In the genomic region with DNA sequence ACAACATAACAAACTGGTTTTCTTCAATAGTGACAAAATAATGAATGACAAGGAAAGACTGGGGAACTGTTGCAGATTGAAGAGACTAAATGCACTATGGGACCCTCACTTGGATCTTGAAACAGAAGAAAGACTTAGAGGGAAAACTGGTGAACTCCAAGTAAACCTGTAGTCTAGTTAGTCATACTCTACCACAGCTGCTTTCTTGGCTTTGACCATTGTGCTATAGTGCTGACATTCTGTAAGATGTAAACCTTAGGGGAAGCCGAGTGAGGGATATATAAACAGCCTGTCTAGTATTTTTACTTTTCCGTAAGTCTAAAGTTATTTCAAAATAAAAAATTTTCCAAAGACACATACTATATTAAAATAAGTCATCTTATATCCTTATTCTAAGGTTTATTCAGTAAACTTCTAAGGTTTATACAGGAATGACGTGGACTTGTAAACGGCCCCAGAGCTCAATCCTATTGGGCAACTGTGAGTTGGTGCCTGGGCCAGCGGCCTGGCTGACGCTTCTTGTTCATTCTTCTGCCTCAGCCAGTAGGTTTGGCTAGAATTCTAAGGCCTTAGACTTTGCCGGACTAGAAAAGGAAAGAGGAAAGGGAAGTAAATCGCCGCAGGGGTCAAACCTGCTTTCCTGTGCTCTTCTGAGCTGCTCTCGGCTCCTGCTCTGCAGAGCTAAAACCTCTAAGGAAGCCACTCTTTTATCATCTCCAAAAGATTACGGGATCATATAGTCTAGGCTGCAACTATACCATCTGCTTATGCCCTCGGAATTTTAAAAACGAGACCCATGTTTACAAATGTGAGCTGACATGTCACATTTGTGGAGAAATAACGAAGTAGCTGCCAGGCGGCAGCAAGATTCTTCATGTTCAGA, we compare ENCODE assay signal across 10 cellular contexts. TPM values are rescaled to one million over a fixed set of nuclear protein-coding genes. Genes with fewer than 3 reads are reported as not detected.
DNase-seq lines count a peak whose midpoint lies in the region; ATAC-seq, FAIRE-seq and TF ChIP-seq lines count a peak whose summit lies in the region.
"Had no signal": no experiment of that assay in that cellular context is flagged by ENCODE, and none has a peak within 500 bp of the region (broad histone marks: within the 10 kb centered on the region; RNA-seq: fewer than 3 reads in every experiment).

No MANE protein-coding gene starts in this region.

- no peaks in the 10 kb centered on the region for H3K9me3 ChIP-seq in K562 (replicated peaks; ENCODE audit: control insufficient read depth, insufficient read depth, low read depth, low read length)
- no peaks in the 10 kb centered on the region for H3K9me3 ChIP-seq in mucosa of descending colon
- H3K9me3 ChIP-seq: adrenal gland had no signal

- DNase-seq in AG20443 (ENCODE audit: low spot score) (peak; percentile 70), HL-60 (ENCODE audit: low read depth in 1 of 2, low spot score in 1 of 2) (peak; percentile 85 to 86), K562 (ENCODE audit: extremely low read depth in 1 of 4, low spot score in 3 of 4) (no peak), mucosa of descending colon (no peak), C1 segment of cervical spinal cord (lab: John Stamatoyannopoulos, UW) (no peak)
- DNase-seq in stimulated activated CD4-positive, alpha-beta T cell treated with anti-CD3 and anti-CD28 coated beads, Interleukin-15, amount 100 ng/mL, for 24 hours = no peak

- in situ Hi-C loops in K562 (cut with MboI) = no loop called here

- WGBS in K562 (ENCODE audit: insufficient coverage, low coverage, missing lambda C conversion rate) = 28% methylated on average over 11 of the region's 15 CpGs

- H3K36me3 ChIP-seq in K562 (ENCODE audit: control insufficient read depth, insufficient read depth, low read length) (no peaks in the 10 kb centered on the region), mucosa of descending colon (ENCODE audit: low read depth) (no peaks in the 10 kb centered on the region)
- H3K36me3 ChIP-seq: adrenal gland had no signal

- TF ChIP-seq POLR2A in K562 (conservative IDR thresholded peaks at IDR 0.05) = no peak

- no peaks in the 10 kb centered on the region for H3K27me3 ChIP-seq in HL-60 (ENCODE audit: insufficient read depth, poor library complexity, severe bottlenecking)
- peaks cover 2 to 6% of the 10 kb centered on the region in 2 experiments; a peak in 2 of 5 replicates for H3K27me3 ChIP-seq in K562 (ENCODE audit: control insufficient read depth in 2 of 2, insufficient read depth in 2 of 2, low read length in 2 of 2)
- H3K27me3 ChIP-seq: adrenal gland had no signal

- H3K9me1 ChIP-seq in K562 (ENCODE audit: control insufficient read depth, insufficient read depth, low read length) = no peaks in the 10 kb centered on the region

- ATAC-seq in K562 (no peak), mucosa of descending colon (peak; percentile 27), GM18517 (IDR thresholded peaks at IDR 0.05; ENCODE audit: unreplicated experiment) (no peak), HG02885 (IDR thresholded peaks at IDR 0.05; ENCODE audit: poor library complexity, unreplicated experiment) (no peak)

- peak overlapping the region; percentile 75 for H2AFZ ChIP-seq in K562 (ENCODE audit: low read depth, low read length)

- H3K4me3 ChIP-seq in HL-60 (replicated peaks; ENCODE audit: insufficient read depth, low read length) = no peak overlapping the region
- no peak overlapping the region for H3K4me3 ChIP-seq in K562
- no peak overlapping the region for H3K4me3 ChIP-seq in mucosa of descending colon
- H3K4me3 ChIP-seq: adrenal gland had no signal

- H3K27ac ChIP-seq in HL-60 (replicated peaks) (peak overlapping the region; percentile 85), K562 (ENCODE audit: extremely low read depth, low read depth, low read length) (no peak overlapping the region)
- H3K27ac ChIP-seq: adrenal gland had no signal

- no TSS peak for BruUV-seq in K562 (replicated peaks; lab: Mats Ljungman, UMichigan)

- H3K9ac ChIP-seq in K562 (ENCODE audit: insufficient read depth in 1 of 2, low read depth in 2 of 2, low read length in 2 of 2) = no peak overlapping the region

- CTCF ChIA-PET in K562 (lab: Yijun Ruan, JAX; ENCODE audit: low intra/inter-chr PET ratio) = no interaction called here

- H3K4me2 ChIP-seq in K562 (ENCODE audit: insufficient read depth, low read length) = no peak overlapping the region

- intact Hi-C loops in K562 (cut with micrococcal nuclease) (no loop called here), mucosa of descending colon (cut with DNase I, micrococcal nuclease) (no loop called here)

- no peak for FAIRE-seq in K562 (lab: Jason Lieb, UNC)
- FAIRE-seq: HTR-8/SVneo had no signal

- POLR2A ChIA-PET in K562 (lab: Yijun Ruan, JAX) = interaction anchor here (0.6 to 1.0 kb wide), 2 partner anchors 67 to 402 kb away, joined by 3 read pairs; no protein-coding TSS in a partner anchor

- no peak for TF ChIP-seq EP300 in K562 (IDR thresholded peaks at IDR 0.05; ENCODE audit: low read length)

- H3K79me2 ChIP-seq in K562 (ENCODE audit: control insufficient read depth, insufficient read depth, low read length) = no peaks in the 10 kb centered on the region

- TF ChIP-seq RAD21 in K562 (CRISPR knock-in tag; conservative IDR thresholded peaks at IDR 0.05 in 1 of 2, IDR thresholded peaks at IDR 0.05 in 1 of 2) = no peak

- no peaks in the 10 kb centered on the region for H4K20me1 ChIP-seq in K562 (replicated peaks; ENCODE audit: control insufficient read depth, insufficient read depth, low read length)

- H3K4me1 ChIP-seq in K562 (replicated peaks in 1 of 2; ENCODE audit: control insufficient read depth in 2 of 2, insufficient read depth in 2 of 2, low read length in 2 of 2) (peaks cover 0 to 5% of the 10 kb centered on the region in 2 experiments; a peak in 1 of 5 replicates), mucosa of descending colon (ENCODE audit: low read depth) (no peaks in the 10 kb centered on the region)
- H3K4me1 ChIP-seq: adrenal gland had no signal

- TF ChIP-seq CTCF in HL-60 (IDR thresholded peaks at IDR 0.05; ENCODE audit: insufficient read depth, low read length) (no peak), K562 (IDR thresholded peaks at IDR 0.05 in 2 of 3, conservative IDR thresholded peaks at IDR 0.05 in 1 of 3; ENCODE audit: insufficient read depth in 2 of 3, low read depth in 1 of 3, low read length in 3 of 3) (no peak), mucosa of descending colon (IDR thresholded peaks at IDR 0.05) (no peak)

TF ChIP-seq in K562, 482 proteins besides CTCF, POLR2A, EP300 and RAD21:
- no peak for TF ChIP-seq SOX6 (IDR thresholded peaks at IDR 0.05)
- TF ChIP-seq, protein P1, sequence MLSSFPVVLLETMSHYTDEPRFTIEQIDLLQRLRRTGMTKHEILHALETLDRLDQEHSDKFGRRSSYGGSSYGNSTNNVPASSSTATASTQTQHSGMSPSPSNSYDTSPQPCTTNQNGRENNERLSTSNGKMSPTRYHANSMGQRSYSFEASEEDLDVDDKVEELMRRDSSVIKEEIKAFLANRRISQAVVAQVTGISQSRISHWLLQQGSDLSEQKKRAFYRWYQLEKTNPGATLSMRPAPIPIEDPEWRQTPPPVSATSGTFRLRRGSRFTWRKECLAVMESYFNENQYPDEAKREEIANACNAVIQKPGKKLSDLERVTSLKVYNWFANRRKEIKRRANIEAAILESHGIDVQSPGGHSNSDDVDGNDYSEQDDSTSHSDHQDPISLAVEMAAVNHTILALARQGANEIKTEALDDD (IDR thresholded peaks at IDR 0.05) = 0 out of 2 replicates have a peak, but pooled peaks have one; percentile 17
TF ChIP-seq in K562: peak in this region for 1.

RNA-seq across cellular contexts. Expression of a gene that starts 33.7 kb away (rescaled TPM):
- not detected in 2 replicates for total RNA-seq in K562 (2011; cell fraction: chromatin; rRNA removed; ENCODE audit: low replicate concordance)
- not detected in 2 replicates for total RNA-seq in K562 (2011; cell fraction: nucleolus; rRNA removed)
- not detected in 2 replicates for total RNA-seq in K562 (2011; cell fraction: nucleoplasm; rRNA removed)
- not detected in 2 replicates for total RNA-seq in K562 (2014; rRNA removed)
- not detected in 2 replicates for total RNA-seq in K562 (2014; rRNA removed; fragmentation: Illumina TruSeq; extraction: Trizol)
- total RNA-seq in K562 (2015; rRNA removed; fragmentation: Illumina TruSeq; extraction: Trizol) = not detected in 2 replicates
- not detected in 2 replicates for total RNA-seq in K562 (2021)
- 1.4 and 1.5 TPM in 2 replicates for polyA plus RNA-seq in K562 (2011; rRNA removed)
- polyA plus RNA-seq in K562 (2011; cell fraction: cytosol; rRNA removed) = 0.33 TPM in 1 of 2 replicates, not detected in the other
- polyA plus RNA-seq in K562 (2011; cell fraction: nucleus; rRNA removed) = 0.35 TPM in 1 of 2 replicates, not detected in the other
- 0.62 and 7.2 TPM in 2 replicates for polyA plus RNA-seq in K562 (2012)
- 0.86 TPM in 1 of 2 replicates, not detected in the other for polyA plus RNA-seq in K562 (2014; fragmentation: Illumina TruSeq; extraction: Trizol)
- polyA plus RNA-seq in K562 (2014; fragmentation: Nextera tagmentation; extraction: Ambion mirVana) = under 1 TPM in 1 of 2 experiments, not detected in 1; 0.22 TPM
- not detected in 2 replicates for polyA plus RNA-seq in K562 (2014; rRNA removed)
- polyA minus RNA-seq in K562 (2011; rRNA and poly(A)+ RNA removed) = 0.45 and 1.9 TPM in 2 replicates
- polyA minus RNA-seq in K562 (2011; cell fraction: cytosol; rRNA and poly(A)+ RNA removed) = not detected in 2 replicates
- polyA minus RNA-seq in K562 (2011; cell fraction: nucleus; rRNA and poly(A)+ RNA removed) = not detected in 2 replicates
- not detected for total RNA-seq in mucosa of descending colon

Comparison
In these comparisons a context has a peak if more than half of its experiments do, and no peak if none do; other contexts are left out.
1. DNase-seq: peak in AG20443 (single experiment) and HL-60 (2 of 2); none in K562 (0 of 4), mucosa of descending colon (0 of 3), stimulated activated CD4-positive, alpha-beta T cell treated with anti-CD3 and anti-CD28 coated beads, Interleukin-15, amount 100 ng/mL, for 24 hours (single experiment) and C1 segment of cervical spinal cord (0 of 14).